12 cellular contexts compared by ENCODE assay signal in genomic region chr17:1412185-1413110, GRCh38. TPM values are rescaled to one million over a fixed set of nuclear protein-coding genes. Genes with fewer than 3 reads are reported as not detected.
DNase-seq lines count a peak whose midpoint lies in the region; TF ChIP-seq lines count a peak whose summit lies in the region.
"Had no signal": no experiment of that assay in that cellular context is flagged by ENCODE, and none has a peak within 500 bp of the region (broad histone marks: within the 10 kb centered on the region; RNA-seq: fewer than 3 reads in every experiment).

No MANE protein-coding gene starts in this region.

- H3K36me3 Mint-ChIP-seq in Calu3 (ENCODE audit: insufficient read depth, unreplicated experiment) (peaks cover 8% of the 10 kb centered on the region), mesothelial cell of epicardium (no peaks in the 10 kb centered on the region)
- H3K36me3 Mint-ChIP-seq: naive thymus-derived CD4-positive, alpha-beta T cell had no signal

- H3K4me3 Mint-ChIP-seq in Calu3 (ENCODE audit: low read depth, unreplicated experiment): no peak overlapping the region
- no peak overlapping the region for H3K4me3 Mint-ChIP-seq in mesothelial cell of epicardium
- H3K4me3 Mint-ChIP-seq: naive thymus-derived CD4-positive, alpha-beta T cell had no signal

- no peak overlapping the region for H3K4me3 ChIP-seq in fibroblast of pulmonary artery (replicated peaks; ENCODE audit: low read depth, low read length)
- no peak overlapping the region for H3K4me3 ChIP-seq in osteoblast (ENCODE audit: insufficient read depth, low read length)
- H3K4me3 ChIP-seq: esophagus muscularis mucosa had no signal

- no peaks in the 10 kb centered on the region for H3K79me2 ChIP-seq in osteoblast (ENCODE audit: insufficient read depth, low read length)

- H4K20me1 ChIP-seq in osteoblast (ENCODE audit: insufficient read depth, low read length): peaks cover 11% of the 10 kb centered on the region

- no peaks in the 10 kb centered on the region for H3K36me3 ChIP-seq in osteoblast (ENCODE audit: insufficient read depth, low read length)

- intact Hi-C loops in Calu3 (cut with micrococcal nuclease; ENCODE audit: unreplicated experiment): no loop called here

- H3K9me3 Mint-ChIP-seq in Calu3 (ENCODE audit: low read depth, unreplicated experiment): no peaks in the 10 kb centered on the region
- no peaks in the 10 kb centered on the region for H3K9me3 Mint-ChIP-seq in mesothelial cell of epicardium
- H3K9me3 Mint-ChIP-seq: naive thymus-derived CD4-positive, alpha-beta T cell had no signal

- CTCF ChIA-PET in Calu3 (lab: Charles Lee): interaction anchor here (0.6 to 1.6 kb wide), 2 partner anchors 47 to 55 kb away, joined by 4 read pairs; no protein-coding TSS in a partner anchor
- CTCF ChIA-PET in RWPE1 (lab: Yijun Ruan, JAX): interaction anchor here (2.5 kb wide), 1 partner anchor 47 kb away, joined by 7 read pairs; no protein-coding TSS in a partner anchor

- POLR2A ChIA-PET in RWPE1 (lab: Yijun Ruan, JAX; ENCODE audit: low non-redundant PET): no interaction called here

- peaks cover 12% of the 10 kb centered on the region for H3K4me1 ChIP-seq in osteoblast (ENCODE audit: insufficient read depth, low read length)

- peak overlapping the region; percentile 79 for H3K27ac ChIP-seq in RWPE1
- H3K27ac ChIP-seq in osteoblast (ENCODE audit: low read depth, low read length): no peak overlapping the region
- H3K27ac ChIP-seq: esophagus muscularis mucosa had no signal

- no TSS peak for BruUV-seq in Calu3 (replicated peaks; lab: Mats Ljungman, UMichigan)

- H3K27me3 Mint-ChIP-seq in Calu3 (ENCODE audit: unreplicated experiment) (no peaks in the 10 kb centered on the region), mesothelial cell of epicardium (ENCODE audit: low read depth) (no peaks in the 10 kb centered on the region)
- H3K27me3 Mint-ChIP-seq: naive thymus-derived CD4-positive, alpha-beta T cell had no signal

- H3K27ac Mint-ChIP-seq in Calu3 (ENCODE audit: unreplicated experiment): no peak overlapping the region
- no peak overlapping the region for H3K27ac Mint-ChIP-seq in mesothelial cell of epicardium

- H3K4me2 ChIP-seq in osteoblast (ENCODE audit: insufficient read depth, low read length): peak overlapping the region; percentile 63

- no peak overlapping the region for H2AFZ ChIP-seq in osteoblast (ENCODE audit: low read length)

- no peak for TF ChIP-seq CTCF in Calu3 (IDR thresholded peaks at IDR 0.05; ENCODE audit: unreplicated experiment)
- TF ChIP-seq CTCF in RWPE1 (conservative IDR thresholded peaks at IDR 0.05; ENCODE audit: low read depth): no peak
- TF ChIP-seq CTCF in fibroblast of pulmonary artery (IDR thresholded peaks at IDR 0.05; ENCODE audit: low read length, missing control alignments): no peak
- no peak for TF ChIP-seq CTCF in osteoblast (IDR thresholded peaks at IDR 0.05; ENCODE audit: extremely low read depth, low read depth, low read length)
- no peak for TF ChIP-seq CTCF in mesothelial cell of epicardium (IDR thresholded peaks at IDR 0.05; ENCODE audit: unreplicated experiment)

- peaks cover 9% of the 10 kb centered on the region for H3K4me1 Mint-ChIP-seq in Calu3 (ENCODE audit: low read depth, unreplicated experiment)
- H3K4me1 Mint-ChIP-seq in mesothelial cell of epicardium: no peaks in the 10 kb centered on the region

- DNase-seq in Calu3 (peak; percentile 20), RWPE1 (ENCODE audit: low spot score) (no peak), fibroblast of pulmonary artery (ENCODE audit: low read depth) (peak; percentile 50), osteoblast (ENCODE audit: insufficient read length, low spot score, missing footprints) (peak; percentile 37), mesothelial cell of epicardium (ENCODE audit: low spot score in 2 of 2, unreplicated experiment in 2 of 2) (no peak), D341Med (ENCODE audit: low spot score) (no peak), pons (ENCODE audit: low spot score) (no peak)
- DNase-seq in effector CD8-positive, alpha-beta T cell (lab: John Stamatoyannopoulos, UW): no peak
- DNase-seq: activated gamma-delta T cell; naive thymus-derived CD4-positive, alpha-beta T cell; T-helper 2 cell had no signal

- H3K27me3 ChIP-seq in osteoblast (ENCODE audit: insufficient read depth, low read length): no peaks in the 10 kb centered on the region
- H3K27me3 ChIP-seq: esophagus muscularis mucosa had no signal

- no peaks in the 10 kb centered on the region for H3K9me3 ChIP-seq in osteoblast (ENCODE audit: low read depth, low read length)
- H3K9me3 ChIP-seq: esophagus muscularis mucosa had no signal

RNA-seq across cellular contexts. Expression of gene YWHAE, which starts 12.4 kb away (rescaled TPM):
- 466 and 504 TPM in 2 replicates for total RNA-seq in Calu3 (2022)
- total RNA-seq in osteoblast: 401 and 433 TPM in 2 replicates
- total RNA-seq in mesothelial cell of epicardium: 714 to 730 TPM (median 714 TPM) in 3 replicates

RNA-seq across cellular contexts. Expression of gene CRK, which starts 43.6 kb away (rescaled TPM):
- 38.9 and 40.0 TPM in 2 replicates for total RNA-seq in Calu3 (2022)
- total RNA-seq in osteoblast: 102 and 109 TPM in 2 replicates
- 38.2 to 41.9 TPM (median 41.3 TPM) in 3 replicates for total RNA-seq in mesothelial cell of epicardium

Comparison
In these comparisons a context has a peak if more than half of its experiments do, and no peak if none do; other contexts are left out.
1. DNase-seq: peak in Calu3 (single experiment), fibroblast of pulmonary artery (single experiment) and osteoblast (single experiment); none in RWPE1 (single experiment), mesothelial cell of epicardium (0 of 2), D341Med (single experiment), pons (single experiment) and effector CD8-positive, alpha-beta T cell (single experiment).